Comparison of ENCODE assay signal across 20 cellular contexts in the genomic region with DNA sequence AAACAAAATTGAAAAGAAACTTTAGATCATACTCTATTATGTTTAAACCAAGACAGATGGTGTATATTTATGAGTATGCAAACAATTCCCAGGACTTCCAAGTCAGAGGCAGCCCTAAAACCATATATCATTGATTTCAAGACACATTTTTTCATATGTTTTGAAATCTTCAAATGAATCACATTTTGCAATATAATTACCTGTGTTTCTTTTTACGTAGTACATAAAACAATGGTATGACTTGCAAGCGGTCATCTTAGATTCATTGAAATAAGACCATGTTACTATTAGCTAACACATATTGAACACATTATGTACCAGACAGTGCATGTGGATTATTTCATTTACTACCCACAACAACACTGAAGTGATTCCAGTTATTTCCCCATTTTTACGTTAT. TPM values are rescaled to one million over a fixed set of nuclear protein-coding genes. Genes with fewer than 3 reads are reported as not detected.
DNase-seq lines count a peak whose midpoint lies in the region; ATAC-seq and TF ChIP-seq lines count a peak whose summit lies in the region.
"Had no signal": no experiment of that assay in that cellular context is flagged by ENCODE, and none has a peak within 500 bp of the region (broad histone marks: within the 10 kb centered on the region; RNA-seq: fewer than 3 reads in every experiment).

No MANE protein-coding gene starts in this region.

- no peak overlapping the region for H2BK120ac ChIP-seq in trophoblast cell (ENCODE audit: insufficient read depth, low read length, poor library complexity)

- H3K27ac ChIP-seq in RWPE2 (ENCODE audit: poor library complexity, severe bottlenecking): peak overlapping the region; percentile 43
- peak overlapping the region; percentile 23 to 29 for H3K27ac ChIP-seq in esophagus (ENCODE audit: low read depth in 2 of 2, low read length in 1 of 2)
- H3K27ac ChIP-seq in trophoblast cell (ENCODE audit: low read depth, low read length): no peak overlapping the region

- no peak overlapping the region for H3K18ac ChIP-seq in trophoblast cell (ENCODE audit: low read length)

- peaks cover 28% of the 10 kb centered on the region for H3K36me3 Mint-ChIP-seq in Calu3 (ENCODE audit: insufficient read depth, unreplicated experiment)
- H3K36me3 Mint-ChIP-seq: natural killer cell treated with Interleukin-12 subunit alpha and Interleukin-12 subunit beta and Interleukin-15 and Interleukin-18, amount 100 ng/mL, for 72 hours had no signal

- H3K4me3 Mint-ChIP-seq in Calu3 (ENCODE audit: low read depth, unreplicated experiment): peak overlapping the region; percentile 14
- H3K4me3 Mint-ChIP-seq: activated naive CD4-positive, alpha-beta T cell treated with anti-CD3 and anti-CD28 coated beads for 36 hours; activated T-cell treated with anti-CD3 and anti-CD28 coated beads, Interleukin-2, amount 50 U/mL, for 72 hours; natural killer cell treated with Interleukin-12 subunit alpha and Interleukin-12 subunit beta and Interleukin-15 and Interleukin-18, amount 100 ng/mL, for 72 hours; stimulated activated naive CD8-positive, alpha-beta T cell treated with anti-CD3 and anti-CD28 coated beads, Interleukin-15, amount 100 ng/mL, for 72 hours had no signal

- no peak overlapping the region for H2BK5ac ChIP-seq in trophoblast cell (ENCODE audit: low read depth, low read length, poor library complexity)

- no peak overlapping the region for H4K91ac ChIP-seq in trophoblast cell (ENCODE audit: low read depth, low read length)

- TF ChIP-seq CTCF in Calu3 (IDR thresholded peaks at IDR 0.05; ENCODE audit: unreplicated experiment) (no peak), RWPE2 (IDR thresholded peaks at IDR 0.05; ENCODE audit: poor library complexity, severe bottlenecking) (no peak)

- H3K4me1 ChIP-seq in RWPE2 (ENCODE audit: insufficient read depth, poor library complexity, severe bottlenecking) (peaks cover 65% of the 10 kb centered on the region), esophagus (ENCODE audit: control insufficient read depth in 2 of 2, insufficient read depth in 2 of 2, low read length in 1 of 2) (peaks cover 1 to 26% of the 10 kb centered on the region in 2 donors), trophoblast cell (ENCODE audit: control insufficient read depth in 1 of 2, insufficient read depth in 2 of 2, low read length in 2 of 2) (peaks cover 20 to 22% of the 10 kb centered on the region in 2 experiments)

- H3K9me3 ChIP-seq in RWPE2 (ENCODE audit: severe bottlenecking) (no peaks in the 10 kb centered on the region), esophagus (ENCODE audit: control insufficient read depth in 2 of 2, insufficient read depth in 1 of 2, low read depth in 1 of 2, low read length in 1 of 2) (no peaks in the 10 kb centered on the region), trophoblast cell (ENCODE audit: insufficient read depth, low read depth, low read length) (no peaks in the 10 kb centered on the region)
- H3K9me3 ChIP-seq: esophagus muscularis mucosa, right atrium auricular region had no signal

- no peak overlapping the region for H4K12ac ChIP-seq in trophoblast cell (ENCODE audit: low read depth, low read length)

- CTCF ChIA-PET in Calu3 (lab: Charles Lee): no interaction called here

- no TSS peak for BruUV-seq in Calu3 (replicated peaks; lab: Mats Ljungman, UMichigan)

- H3K4me3 ChIP-seq in RWPE2 (ENCODE audit: severe bottlenecking) (no peak overlapping the region), esophagus (ENCODE audit: low read depth in 1 of 2, low read length in 2 of 2) (no peak overlapping the region), trophoblast cell (ENCODE audit: low read depth, low read length) (no peak overlapping the region)
- H3K4me3 ChIP-seq: esophagus muscularis mucosa, right atrium auricular region had no signal

- no peak overlapping the region for H2AFZ ChIP-seq in trophoblast cell (ENCODE audit: insufficient read depth, low read length, poor library complexity)

- ATAC-seq in RWPE2 (ENCODE audit: low read depth): peak; percentile 50
- ATAC-seq: activated T-cell treated with anti-CD3 and anti-CD28 coated beads, Interleukin-2, amount 50 U/mL, for 72 hours; left cardiac atrium; natural killer cell treated with Interleukin-12 subunit alpha and Interleukin-12 subunit beta and Interleukin-15 and Interleukin-18, amount 100 ng/mL, for 72 hours; stimulated activated naive CD8-positive, alpha-beta T cell treated with anti-CD3 and anti-CD28 coated beads, Interleukin-15, amount 100 ng/mL, for 72 hours had no signal

- H3K14ac ChIP-seq in trophoblast cell (ENCODE audit: low read length): no peak overlapping the region

- no peak for DNase-seq in Calu3
- no peak for DNase-seq in RWPE2 (ENCODE audit: low spot score)
- no peak for DNase-seq in trophoblast cell
- no peak for DNase-seq in globus pallidus (ENCODE audit: low spot score)
- DNase-seq in NCI-H345 treated with DMSO at 0.1 percent for 48 hours (lab: John Stamatoyannopoulos, UW; ENCODE audit: unreplicated experiment): no peak
- no peak for DNase-seq in stimulated activated CD4-positive, alpha-beta T cell treated with anti-CD3 and anti-CD28 coated beads, Interleukin-2, amount 100 ng/mL, for 24 hours
- DNase-seq: activated naive CD4-positive, alpha-beta T cell treated with anti-CD3 and anti-CD28 coated beads for 36 hours; activated T-cell treated with anti-CD3 and anti-CD28 coated beads, Interleukin-2, amount 50 U/mL, for 72 hours; caudate nucleus; EL; left cardiac atrium; midbrain; NCI-H1417; NCI-H526; stimulated activated CD4-positive, alpha-beta T cell treated with anti-CD3 and anti-CD28 coated beads, Interleukin-12 subunit alpha, Interleukin-12 subunit beta, amount 100 ng/mL, for 4 hours; stimulated activated naive CD8-positive, alpha-beta T cell treated with anti-CD3 and anti-CD28 coated beads, Interleukin-15, amount 100 ng/mL, for 72 hours had no signal

- H3K9me3 Mint-ChIP-seq in Calu3 (ENCODE audit: low read depth, unreplicated experiment): no peaks in the 10 kb centered on the region
- H3K9me3 Mint-ChIP-seq: activated naive CD4-positive, alpha-beta T cell treated with anti-CD3 and anti-CD28 coated beads for 36 hours; activated T-cell treated with anti-CD3 and anti-CD28 coated beads, Interleukin-2, amount 50 U/mL, for 72 hours; natural killer cell treated with Interleukin-12 subunit alpha and Interleukin-12 subunit beta and Interleukin-15 and Interleukin-18, amount 100 ng/mL, for 72 hours; stimulated activated naive CD8-positive, alpha-beta T cell treated with anti-CD3 and anti-CD28 coated beads, Interleukin-15, amount 100 ng/mL, for 72 hours had no signal

- H3K79me2 ChIP-seq in trophoblast cell (ENCODE audit: control insufficient read depth, insufficient read depth, low read length, poor library complexity): peaks cover 29% of the 10 kb centered on the region

- no peaks in the 10 kb centered on the region for H3K27me3 ChIP-seq in RWPE2 (ENCODE audit: insufficient read depth, poor library complexity, severe bottlenecking)
- no peaks in the 10 kb centered on the region for H3K27me3 ChIP-seq in esophagus (ENCODE audit: control insufficient read depth in 1 of 2, insufficient read depth in 2 of 2, low read length in 2 of 2)
- no peaks in the 10 kb centered on the region for H3K27me3 ChIP-seq in trophoblast cell (ENCODE audit: insufficient read depth, low read length)
- H3K27me3 ChIP-seq: esophagus muscularis mucosa, right atrium auricular region had no signal

- no peaks in the 10 kb centered on the region for H3K27me3 Mint-ChIP-seq in Calu3 (ENCODE audit: unreplicated experiment)
- H3K27me3 Mint-ChIP-seq: natural killer cell treated with Interleukin-12 subunit alpha and Interleukin-12 subunit beta and Interleukin-15 and Interleukin-18, amount 100 ng/mL, for 72 hours; stimulated activated naive CD8-positive, alpha-beta T cell treated with anti-CD3 and anti-CD28 coated beads, Interleukin-15, amount 100 ng/mL, for 72 hours had no signal

- no peak overlapping the region for H3K27ac Mint-ChIP-seq in Calu3 (ENCODE audit: unreplicated experiment)
- H3K27ac Mint-ChIP-seq: activated naive CD4-positive, alpha-beta T cell treated with anti-CD3 and anti-CD28 coated beads for 36 hours; activated T-cell treated with anti-CD3 and anti-CD28 coated beads, Interleukin-2, amount 50 U/mL, for 72 hours; natural killer cell treated with Interleukin-12 subunit alpha and Interleukin-12 subunit beta and Interleukin-15 and Interleukin-18, amount 100 ng/mL, for 72 hours; stimulated activated naive CD8-positive, alpha-beta T cell treated with anti-CD3 and anti-CD28 coated beads, Interleukin-15, amount 100 ng/mL, for 72 hours had no signal

- no peak overlapping the region for H3K9ac ChIP-seq in trophoblast cell (ENCODE audit: low read length)

- no peak overlapping the region for H2BK12ac ChIP-seq in trophoblast cell (ENCODE audit: low read length)

- 51 to 63% methylated on average over 3 of the region's 3 CpGs for WGBS in esophagus, 2 donors
- WGBS in trophoblast cell (ENCODE audit: extremely low coverage, insufficient coverage, insufficient read length): no CpG with 5 or more reads among the region's 3 CpGs

- no peak overlapping the region for H4K8ac ChIP-seq in trophoblast cell (ENCODE audit: low read depth, low read length)

- H2AK5ac ChIP-seq in trophoblast cell (ENCODE audit: low read length): no peak overlapping the region

- peaks cover 8% of the 10 kb centered on the region for H3K79me1 ChIP-seq in trophoblast cell (ENCODE audit: low read length)

- no peak overlapping the region for H3K23ac ChIP-seq in trophoblast cell (ENCODE audit: low read length)

- no peak overlapping the region for H3K4me2 ChIP-seq in trophoblast cell (ENCODE audit: low read length)

- H3K4ac ChIP-seq in trophoblast cell (ENCODE audit: low read depth, low read length): peak overlapping the region; percentile 95

- peaks cover 74% of the 10 kb centered on the region for H3K4me1 Mint-ChIP-seq in Calu3 (ENCODE audit: low read depth, unreplicated experiment)

- H3K36me3 ChIP-seq in RWPE2 (ENCODE audit: low read depth) (no peaks in the 10 kb centered on the region), esophagus (ENCODE audit: control insufficient read depth in 2 of 2, insufficient read depth in 2 of 2, low read length in 1 of 2) (no peaks in the 10 kb centered on the region), trophoblast cell (ENCODE audit: control insufficient read depth in 1 of 2, insufficient read depth in 2 of 2, low read length in 2 of 2) (no peaks in the 10 kb centered on the region)
- H3K36me3 ChIP-seq: esophagus muscularis mucosa, right atrium auricular region had no signal

- intact Hi-C loops in Calu3 (cut with micrococcal nuclease; ENCODE audit: unreplicated experiment): loop anchor here (5.0 kb wide), 1 partner anchor 87 kb away; no protein-coding TSS in a partner anchor

RNA-seq across cellular contexts. Expression of a gene that starts 14.9 kb away (rescaled TPM):
- 28.2 and 29.7 TPM in 2 replicates for total RNA-seq in Calu3 (2022)
- polyA plus RNA-seq in esophagus: 10 to 100 TPM; 11.7 to 12.9 TPM
- 31.9 and 34.4 TPM in 2 replicates for polyA plus RNA-seq in trophoblast cell (2013)
